9 cellular contexts compared by ENCODE assay signal in genomic region chr3:58536501-58537411, GRCh38. TPM values are rescaled to one million over a fixed set of nuclear protein-coding genes. Genes with fewer than 3 reads are reported as not detected.
DNase-seq lines count a peak whose midpoint lies in the region; ATAC-seq and TF ChIP-seq lines count a peak whose summit lies in the region.
"Had no signal": no experiment of that assay in that cellular context is flagged by ENCODE, and none has a peak within 500 bp of the region (broad histone marks: within the 10 kb centered on the region; RNA-seq: fewer than 3 reads in every experiment).

Gene ACOX2 (minus strand): TSS chr3:58537190. CDS start chr3:58535106, 2,084 bp downstream.

- no peak for TF ChIP-seq CTCF in HFF-Myc (IDR thresholded peaks at IDR 0.05; ENCODE audit: low read depth, low read length, missing control alignments)
- TF ChIP-seq CTCF in smooth muscle cell (IDR thresholded peaks at IDR 0.05; ENCODE audit: borderline replicate concordance, insufficient read depth, poor library complexity, severe bottlenecking): no peak

- peak within 1 kb of the TSS; percentile 55 for H3K27ac ChIP-seq in smooth muscle cell (ENCODE audit: low read depth)

- H3K9ac ChIP-seq in smooth muscle cell (ENCODE audit: low read depth): peak within 1 kb of the TSS; percentile 50

- peaks cover 16% of the 10 kb centered on the region for H3K4me1 ChIP-seq in smooth muscle cell (ENCODE audit: low read depth)

- no peaks in the 10 kb centered on the region for H3F3A ChIP-seq in smooth muscle cell (ENCODE audit: low read depth)

- peak within 1 kb of the TSS; percentile 69 for H3K4me2 ChIP-seq in smooth muscle cell

- peak within 1 kb of the TSS; percentile 80 for H2AFZ ChIP-seq in smooth muscle cell (ENCODE audit: low read depth)

- peak; percentile 74 for ATAC-seq in left lobe of liver
- ATAC-seq in HG03457 (IDR thresholded peaks at IDR 0.05; ENCODE audit: unreplicated experiment): no peak

- WGBS in smooth muscle cell (ENCODE audit: low lambda C conversion rate): 67% methylated on average over 13 of the region's 13 CpGs

- no peaks in the 10 kb centered on the region for H4K20me1 ChIP-seq in smooth muscle cell (ENCODE audit: low read depth)

- H3K27me3 ChIP-seq in smooth muscle cell (ENCODE audit: low read depth): no peaks in the 10 kb centered on the region

- no peaks in the 10 kb centered on the region for H3K9me3 ChIP-seq in smooth muscle cell (replicated peaks; ENCODE audit: low read depth)

- DNase-seq in HFF-Myc (ENCODE audit: extremely low read depth, low read depth) (no peak), cerebellar cortex (ENCODE audit: low spot score) (peak; percentile 67), left lobe of liver (ENCODE audit: low spot score) (peak; percentile 89), smooth muscle cell (lab: John Stamatoyannopoulos, UW; ENCODE audit: unreplicated experiment) (no peak), COLO668 (lab: John Stamatoyannopoulos, UW; ENCODE audit: unreplicated experiment) (no peak)
- no peak for DNase-seq in activated CD4-positive, alpha-beta T cell treated with anti-CD3 and anti-CD28 coated beads for 1 hour
- DNase-seq in activated CD4-positive, alpha-beta T cell treated with anti-CD3 and anti-CD28 coated beads, Interleukin-2, amount 50 U/mL, for 1 hour: no peak
- DNase-seq: NCI-H774 had no signal

- no peaks in the 10 kb centered on the region for H3K36me3 ChIP-seq in smooth muscle cell (ENCODE audit: low read depth)

- peak within 1 kb of the TSS; percentile 13 for H3K4me3 ChIP-seq in HFF-Myc (replicated peaks; ENCODE audit: low read depth, low read length)
- H3K4me3 ChIP-seq in smooth muscle cell: peak within 1 kb of the TSS; percentile 26

- no peaks in the 10 kb centered on the region for H3K79me2 ChIP-seq in smooth muscle cell (ENCODE audit: low read depth)

RNA-seq across cellular contexts. Expression of gene ACOX2, which starts in this region (rescaled TPM):
- total RNA-seq in left lobe of liver (285 TPM), smooth muscle cell (4.6 and 8.5 TPM in 2 replicates)
- polyA plus RNA-seq in smooth muscle cell: 7.5 and 13.2 TPM in 2 replicates

Comparison
In these comparisons a context has a peak if more than half of its experiments do, and no peak if none do; other contexts are left out.
1. RNA of gene ACOX2 (total RNA-seq): 285 TPM in left lobe of liver (single experiment); 4.6 to 8.5 TPM in smooth muscle cell; every median in the first group is over 10 times any median in the second.
2. DNase-seq: peak in cerebellar cortex (single experiment) and left lobe of liver (single experiment); none in HFF-Myc (single experiment), smooth muscle cell (single experiment), activated CD4-positive, alpha-beta T cell treated with anti-CD3 and anti-CD28 coated beads for 1 hour (single experiment), activated CD4-positive, alpha-beta T cell treated with anti-CD3 and anti-CD28 coated beads, Interleukin-2, amount 50 U/mL, for 1 hour (single experiment) and COLO668 (single experiment).